In the genomic region with DNA sequence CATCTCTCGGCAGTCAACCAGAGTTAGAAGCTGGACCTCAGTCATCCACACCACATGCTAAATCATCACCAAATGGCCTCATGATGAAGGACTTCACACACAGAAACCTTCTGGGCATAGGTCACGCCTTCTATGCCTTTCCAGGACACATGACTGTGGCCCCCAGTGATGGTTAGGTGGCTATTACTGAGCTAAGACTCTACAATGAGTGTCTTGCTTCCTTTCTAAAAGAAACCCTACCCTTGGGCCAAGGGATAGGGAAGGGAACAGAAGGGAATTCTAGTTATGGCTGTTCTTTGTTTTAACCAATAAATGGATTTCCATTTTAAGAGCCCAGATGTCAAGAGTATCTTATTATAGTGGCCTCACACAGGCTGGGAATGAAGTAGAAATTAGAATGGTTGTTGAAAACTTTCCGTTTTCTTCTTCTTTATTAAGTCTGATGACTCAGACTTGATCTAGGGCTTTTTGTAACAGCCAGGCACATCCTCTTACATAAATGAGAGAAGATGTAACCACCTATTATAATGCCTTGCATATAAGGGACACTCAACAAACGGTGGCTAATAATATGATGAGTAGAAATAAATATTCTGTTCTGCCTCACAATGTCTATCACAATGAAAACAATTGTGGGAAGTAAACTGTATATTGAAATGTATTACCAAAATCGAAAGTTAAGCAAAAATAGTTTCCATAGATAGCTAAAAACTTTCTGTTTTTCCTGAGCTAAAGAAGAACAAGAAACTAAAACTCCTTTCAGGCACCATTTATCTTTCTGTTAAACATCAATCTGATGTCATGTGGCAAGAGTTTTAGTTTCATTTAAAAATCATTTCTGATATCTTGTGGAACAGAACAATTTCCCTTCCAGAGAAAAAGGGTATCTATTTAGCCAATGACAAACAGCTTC, we compare ENCODE assay signal across 1 cellular context.
TF ChIP-seq lines count a peak whose summit lies in the region.

No MANE protein-coding gene starts in this region.

TF ChIP-seq in GM12878, 131 proteins besides CTCF, POLR2A, EP300 and RAD21 (continued from another document):
- TF ChIP-seq MLLT1 (IDR thresholded peaks at IDR 0.05) (no peak), MTA2 (IDR thresholded peaks at IDR 0.05; ENCODE audit: low read depth) (peak; percentile 37; the same call in 1 of the 2 replicates), ZNF24 (IDR thresholded peaks at IDR 0.05) (peak; percentile 30; the same call in 1 of the 2 replicates), E2F4 (IDR thresholded peaks at IDR 0.05; ENCODE audit: low read depth, low read length) (no peak), CBX5 (IDR thresholded peaks at IDR 0.05; ENCODE audit: low read depth) (no peak), BHLHE40 (IDR thresholded peaks at IDR 0.05; ENCODE audit: borderline replicate concordance in 1 of 2, low read depth in 2 of 2, low read length in 1 of 2) (peak; percentile 3 to 36; a peak in 1 of 4 replicates), CHD1 (IDR thresholded peaks at IDR 0.05; ENCODE audit: low read depth, low read length) (peak; percentile 6; the same call in 1 of the 2 replicates), KAT2A (conservative IDR thresholded peaks at IDR 0.05; ENCODE audit: control insufficient read depth, low read depth, low read length) (no peak), ZNF384 (IDR thresholded peaks at IDR 0.05; ENCODE audit: borderline replicate concordance, low read depth, low read length) (no peak), NFIC (IDR thresholded peaks at IDR 0.05; ENCODE audit: low read depth, low read length) (peak; percentile 80), STAT3 (IDR thresholded peaks at IDR 0.05; ENCODE audit: low read depth, low read length) (no peak), RELB (IDR thresholded peaks at IDR 0.05; ENCODE audit: low read depth) (peak; percentile 80), CBX3 (IDR thresholded peaks at IDR 0.05; ENCODE audit: borderline replicate concordance, low read depth) (no peak), SUZ12 (IDR thresholded peaks at IDR 0.05; ENCODE audit: unreplicated experiment) (no peak), FOS (IDR thresholded peaks at IDR 0.05; ENCODE audit: borderline replicate concordance, extremely low read depth, insufficient read length) (no peak), JUNB (IDR thresholded peaks at IDR 0.05) (peak; percentile 77), CEBPB (IDR thresholded peaks at IDR 0.05; ENCODE audit: borderline replicate concordance in 1 of 2, low read depth in 2 of 2, low read length in 2 of 2) (no peak), HSF1 (IDR thresholded peaks at IDR 0.05; ENCODE audit: low read depth, low read length) (no peak), RELA (IDR thresholded peaks at IDR 0.05; ENCODE audit: borderline replicate concordance, partially characterized antibody) (no peak), ZZZ3 (IDR thresholded peaks at IDR 0.05; ENCODE audit: control insufficient read depth, insufficient read length, low read depth) (no peak), HDAC6 (IDR thresholded peaks at IDR 0.05; ENCODE audit: unreplicated experiment) (no peak), TCF12 (IDR thresholded peaks at IDR 0.05; ENCODE audit: low read depth, low read length) (no peak), EED (IDR thresholded peaks at IDR 0.05; ENCODE audit: low read depth) (no peak), SREBF2 (IDR thresholded peaks at IDR 0.05; ENCODE audit: low read length) (no peak), KLF5 (IDR thresholded peaks at IDR 0.05; ENCODE audit: partially characterized antibody) (no peak), SKIL (IDR thresholded peaks at IDR 0.05; ENCODE audit: low read depth, poor library complexity, severe bottlenecking) (peak; percentile 73), MTA3 (IDR thresholded peaks at IDR 0.05; ENCODE audit: borderline replicate concordance, low read length) (peak; percentile 19; the same call in 1 of the 2 replicates), POU2F2 (IDR thresholded peaks at IDR 0.05; ENCODE audit: borderline replicate concordance, low read depth, low read length) (peak; percentile 27; the same call in 1 of the 3 replicates)
- TF ChIP-seq, protein P1, sequence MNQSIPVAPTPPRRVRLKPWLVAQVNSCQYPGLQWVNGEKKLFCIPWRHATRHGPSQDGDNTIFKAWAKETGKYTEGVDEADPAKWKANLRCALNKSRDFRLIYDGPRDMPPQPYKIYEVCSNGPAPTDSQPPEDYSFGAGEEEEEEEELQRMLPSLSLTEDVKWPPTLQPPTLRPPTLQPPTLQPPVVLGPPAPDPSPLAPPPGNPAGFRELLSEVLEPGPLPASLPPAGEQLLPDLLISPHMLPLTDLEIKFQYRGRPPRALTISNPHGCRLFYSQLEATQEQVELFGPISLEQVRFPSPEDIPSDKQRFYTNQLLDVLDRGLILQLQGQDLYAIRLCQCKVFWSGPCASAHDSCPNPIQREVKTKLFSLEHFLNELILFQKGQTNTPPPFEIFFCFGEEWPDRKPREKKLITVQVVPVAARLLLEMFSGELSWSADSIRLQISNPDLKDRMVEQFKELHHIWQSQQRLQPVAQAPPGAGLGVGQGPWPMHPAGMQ (IDR thresholded peaks at IDR 0.05; ENCODE audit: borderline replicate concordance), result no peak
- TF ChIP-seq, protein P2, sequence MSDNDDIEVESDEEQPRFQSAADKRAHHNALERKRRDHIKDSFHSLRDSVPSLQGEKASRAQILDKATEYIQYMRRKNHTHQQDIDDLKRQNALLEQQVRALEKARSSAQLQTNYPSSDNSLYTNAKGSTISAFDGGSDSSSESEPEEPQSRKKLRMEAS (IDR thresholded peaks at IDR 0.05; ENCODE audit: low read depth, low read length), result no peak
